Comparison of ENCODE assay signal across 18 cellular contexts in genomic region chr1:35580949-35581388, GRCh38. TPM values are rescaled to one million over a fixed set of nuclear protein-coding genes. Genes with fewer than 3 reads are reported as not detected.
"Had no signal": no experiment of that assay in that cellular context is flagged by ENCODE, and none has a peak within 500 bp of the region (broad histone marks: within the 10 kb centered on the region; RNA-seq: fewer than 3 reads in every experiment).

No MANE protein-coding gene starts in this region.

- DNase-seq: effector memory CD8-positive, alpha-beta T cell; islet precursor cell; nucleus accumbens; right cardiac atrium; small intestine; stimulated activated CD4-positive, alpha-beta T cell treated with anti-CD3 and anti-CD28 coated beads, Interleukin-12 subunit alpha, Interleukin-12 subunit beta, amount 100 ng/mL, for 4 hours; stimulated activated CD4-positive, alpha-beta T cell treated with anti-CD3 and anti-CD28 coated beads, Interleukin-2, amount 100 ng/mL, for 48 hours; stimulated activated naive CD4-positive, alpha-beta T cell treated with Interleukin-2 at 50 U/mL for 16 hours; trophoblast cell had no signal

- H3K4me3 ChIP-seq: esophagus muscularis mucosa, gastrocnemius medialis, neural progenitor cell, pancreas had no signal

- H3K27me3 ChIP-seq: pancreas had no signal

- ATAC-seq: effector memory CD8-positive, alpha-beta T cell; gastrocnemius medialis; left lobe of liver; natural killer cell treated with Interleukin-12 subunit alpha and Interleukin-12 subunit beta and Interleukin-15 and Interleukin-18, amount 100 ng/mL, for 72 hours; pancreas; right cardiac atrium had no signal

- H3K9me3 ChIP-seq: esophagus muscularis mucosa, gastrocnemius medialis, pancreas had no signal

- H3K4me2 ChIP-seq: neural progenitor cell had no signal

- H3K36me3 ChIP-seq: esophagus muscularis mucosa, gastrocnemius medialis, neural progenitor cell, pancreas had no signal

- H3K27ac ChIP-seq: epithelial cell of prostate, esophagus muscularis mucosa, gastrocnemius medialis, neural progenitor cell, pancreas had no signal

- H2AFZ ChIP-seq: neural progenitor cell had no signal

- H3K9ac ChIP-seq: neural progenitor cell had no signal

- H3K4me1 ChIP-seq: pancreas had no signal

RNA-seq across cellular contexts. Expression of gene TFAP2E, which starts 7.9 kb away (rescaled TPM):
- total RNA-seq: gastrocnemius medialis, myocyte, urinary bladder had no signal
